Comparison of ENCODE assay signal across 16 cellular contexts in genomic region chr21:44967082-44968047, GRCh38. TPM values are rescaled to one million over a fixed set of nuclear protein-coding genes. Genes with fewer than 3 reads are reported as not detected.
DNase-seq lines count a peak whose midpoint lies in the region; ATAC-seq and TF ChIP-seq lines count a peak whose summit lies in the region.
"Had no signal": no experiment of that assay in that cellular context is flagged by ENCODE, and none has a peak within 500 bp of the region (broad histone marks: within the 10 kb centered on the region; RNA-seq: fewer than 3 reads in every experiment).

No MANE protein-coding gene starts in this region.

- peaks cover 45% of the 10 kb centered on the region for H3K4me1 Mint-ChIP-seq in brain

- H3K18ac ChIP-seq in IMR-90 (ENCODE audit: low read depth, low read length): no peak overlapping the region

- peak overlapping the region; percentile 96 for H2AK5ac ChIP-seq in IMR-90 (ENCODE audit: low read depth, low read length)

- WGBS in IMR-90 (ENCODE audit: extremely low coverage in 2 of 2, insufficient read length in 1 of 2), 2 experiments: 93% methylated on average over 19 of the region's 38 CpGs; no CpG with 5 or more reads in 1 of the 2 experiments

- TF ChIP-seq POLR2A in IMR-90 (IDR thresholded peaks at IDR 0.05; ENCODE audit: low read depth, low read length): no peak

- H2BK120ac ChIP-seq in IMR-90 (ENCODE audit: low read depth, low read length): peak overlapping the region; percentile 66

- peak overlapping the region; percentile 63; the same call in 1 of the 2 replicates for H2BK20ac ChIP-seq in IMR-90 (ENCODE audit: low read depth, low read length)

- no peak overlapping the region; the same call in 1 of the 2 replicates for H3K27ac ChIP-seq in IMR-90 (ENCODE audit: insufficient read depth, low read length)
- peak overlapping the region; percentile 60 for H3K27ac ChIP-seq in layer of hippocampus (ENCODE audit: low read depth, low read length)
- peak overlapping the region; percentile 46 for H3K27ac ChIP-seq in stomach smooth muscle (ENCODE audit: low read length)

- peaks cover 44% of the 10 kb centered on the region for H3K36me3 Mint-ChIP-seq in brain

- H3K9me1 ChIP-seq in IMR-90 (ENCODE audit: insufficient read depth, low read length): peaks cover 23% of the 10 kb centered on the region

- peak overlapping the region; percentile 75 for H4K91ac ChIP-seq in IMR-90 (ENCODE audit: insufficient read depth, low read depth, low read length)

- no peaks in the 10 kb centered on the region for H3K27me3 Mint-ChIP-seq in brain
- H3K27me3 Mint-ChIP-seq: activated B cell treated with CpG ODN at 0.5 μM for 24 hours; stimulated activated memory B cell treated with anti-CD40 and anti-IgM and Interleukin-4, amounts not matched to agents 10 μg/mL and 1 μg/mL and 100 μg/mL, for 72 hours had no signal

- no peak overlapping the region for H3K56ac ChIP-seq in IMR-90 (ENCODE audit: extremely low read depth, insufficient read depth, low read length)

- no peak overlapping the region for H3K4me2 ChIP-seq in IMR-90 (ENCODE audit: low read depth, low read length)

- in situ Hi-C loops in IMR-90 (cut with MboI; ENCODE audit: low sequenced_read_pairs): no loop called here

- peak overlapping the region; percentile 15 for H2AFZ ChIP-seq in IMR-90 (replicated peaks; ENCODE audit: low read length, poor library complexity)

- H4K5ac ChIP-seq in IMR-90 (ENCODE audit: low read depth, low read length): no peak overlapping the region

- no peak for TF ChIP-seq CTCF in IMR-90 (conservative IDR thresholded peaks at IDR 0.05; ENCODE audit: low read depth, low read length)
- no peak for TF ChIP-seq CTCF in brain (conservative IDR thresholded peaks at IDR 0.05)

- peak overlapping the region; percentile 23 to 49; a peak in 2 of 4 replicates for H4K8ac ChIP-seq in IMR-90 (ENCODE audit: low read depth in 2 of 2, low read length in 2 of 2)

- peaks cover 5% of the 10 kb centered on the region; the same call in 1 of the 2 replicates for H3K9me3 ChIP-seq in IMR-90 (ENCODE audit: control insufficient read depth, insufficient read depth, low read length)
- no peaks in the 10 kb centered on the region for H3K9me3 ChIP-seq in stomach smooth muscle (ENCODE audit: control insufficient read depth in 2 of 2, low read length in 2 of 2)

- BruUV-seq in IMR-90 (replicated peaks; lab: Mats Ljungman, UMichigan): no TSS peak

- POLR2A ChIA-PET in IMR-90 (lab: Charles Lee; ENCODE audit: unreplicated experiment): no interaction called here

- no peak overlapping the region for H3K4me3 Mint-ChIP-seq in brain
- H3K4me3 Mint-ChIP-seq: activated B cell treated with CpG ODN at 0.5 μM for 24 hours; HFFc6; stimulated activated memory B cell treated with anti-CD40 and anti-IgM and Interleukin-4, amounts not matched to agents 10 μg/mL and 1 μg/mL and 100 μg/mL, for 72 hours had no signal

- H3K14ac ChIP-seq in IMR-90 (replicated peaks; ENCODE audit: low read depth, low read length): peak overlapping the region; percentile 21; the same call in 1 of the 2 replicates

- H3K36me3 ChIP-seq in IMR-90 (ENCODE audit: control insufficient read depth, insufficient read depth, low read length) (peaks cover 18% of the 10 kb centered on the region), stomach smooth muscle (ENCODE audit: control insufficient read depth in 2 of 2, insufficient read depth in 2 of 2, low read length in 2 of 2) (peaks cover 0 to 3% of the 10 kb centered on the region in 2 donors)

- peaks cover 0 to 5% (median 3%) of the 10 kb centered on the region in 5 experiments for H3K9me3 Mint-ChIP-seq in brain
- H3K9me3 Mint-ChIP-seq: activated B cell treated with CpG ODN at 0.5 μM for 24 hours; HFFc6; stimulated activated memory B cell treated with anti-CD40 and anti-IgM and Interleukin-4, amounts not matched to agents 10 μg/mL and 1 μg/mL and 100 μg/mL, for 72 hours had no signal

- H4K20me1 ChIP-seq in IMR-90 (ENCODE audit: insufficient read depth, low read length): no peaks in the 10 kb centered on the region; the same call in 1 of the 2 replicates

- CTCF ChIA-PET in IMR-90 (lab: Yijun Ruan, JAX): interaction anchor here (1.5 kb wide), 1 partner anchor 169 kb away, joined by 3 read pairs; no protein-coding TSS in a partner anchor

- peaks cover 13 to 63% of the 10 kb centered on the region in 2 experiments for H3K79me1 ChIP-seq in IMR-90 (ENCODE audit: low read depth in 1 of 2, low read length in 2 of 2)

- H3K27me3 ChIP-seq in IMR-90 (ENCODE audit: control insufficient read depth, insufficient read depth, low read length) (no peaks in the 10 kb centered on the region), layer of hippocampus (ENCODE audit: control insufficient read depth, insufficient read depth, low read length) (no peaks in the 10 kb centered on the region), stomach smooth muscle (ENCODE audit: control insufficient read depth in 1 of 2, insufficient read depth in 2 of 2, low read length in 2 of 2) (no peaks in the 10 kb centered on the region)

- H2BK15ac ChIP-seq in IMR-90 (ENCODE audit: low read depth, low read length): peak overlapping the region; percentile 84; the same call in 2 of the 3 replicates

- H2BK5ac ChIP-seq in IMR-90 (ENCODE audit: low read depth, low read length, poor library complexity, severe bottlenecking): peak overlapping the region; percentile 28

- no peak for TF ChIP-seq RAD21 in IMR-90 (IDR thresholded peaks at IDR 0.05; ENCODE audit: low read length)

- ATAC-seq in IMR-90 (ENCODE audit: low read depth): no peak
- ATAC-seq: stimulated activated memory B cell treated with anti-CD40 and anti-IgM and Interleukin-4, amounts not matched to agents 10 μg/mL and 1 μg/mL and 100 μg/mL, for 72 hours had no signal

- H3K4ac ChIP-seq in IMR-90 (ENCODE audit: low read depth, low read length): peak overlapping the region; percentile 39; the same call in 1 of the 2 replicates

- H3K9ac ChIP-seq in IMR-90 (ENCODE audit: low read depth, low read length): no peak overlapping the region
- H3K9ac ChIP-seq in stomach smooth muscle (ENCODE audit: low read length in 2 of 2): peak overlapping the region; percentile 17 to 21

- H2AK9ac ChIP-seq in IMR-90 (replicated peaks; ENCODE audit: low read depth, low read length, poor library complexity): no peak overlapping the region

- H3K4me3 ChIP-seq in IMR-90 (ENCODE audit: insufficient read depth, low read depth, low read length): no peak overlapping the region
- peak overlapping the region in 1 of 2 donors; percentile 63 for H3K4me3 ChIP-seq in stomach smooth muscle (ENCODE audit: low read length in 2 of 2)

- DNase-seq in IMR-90 (no peak), glomerular visceral epithelial cell (ENCODE audit: extremely low spot score) (no peak), COLO829 (ENCODE audit: low spot score) (no peak), germinal center (ENCODE audit: low spot score) (no peak)
- no peak for DNase-seq in activated CD4-positive, alpha-beta T cell treated with anti-CD3 and anti-CD28 coated beads, Interleukin-2, amount 50 U/mL, for 1 hour
- DNase-seq: activated B cell treated with CpG ODN at 0.5 μM for 24 hours; activated CD8-positive, alpha-beta memory T cell treated with anti-CD3 and anti-CD28 coated beads, Interleukin-2, amount 50 U/mL, for 4 hours; activated naive CD4-positive, alpha-beta T cell; DMS 273 treated with DMSO at 0.1 percent for 48 hours; effector CD8-positive, alpha-beta T cell; HFFc6; small intestine had no signal

- intact Hi-C loops in IMR-90 (cut with micrococcal nuclease): no loop called here

- dilution Hi-C loops in IMR-90 (cut with HindIII; ENCODE audit: low sequenced_read_pairs, unreplicated experiment): no loop called here

- H3K4me1 ChIP-seq in IMR-90 (ENCODE audit: control insufficient read depth, insufficient read depth, low read length) (peaks cover 24% of the 10 kb centered on the region), stomach smooth muscle (ENCODE audit: control insufficient read depth, insufficient read depth, low read length) (peaks cover 49% of the 10 kb centered on the region)

- no peak overlapping the region for H3K23ac ChIP-seq in IMR-90 (ENCODE audit: low read depth, low read length)

- H3K27ac Mint-ChIP-seq in brain: peak overlapping the region in 3 of 5 experiments; percentile 48 to 97 (median 57)
- H3K27ac Mint-ChIP-seq: activated B cell treated with CpG ODN at 0.5 μM for 24 hours; HFFc6; stimulated activated memory B cell treated with anti-CD40 and anti-IgM and Interleukin-4, amounts not matched to agents 10 μg/mL and 1 μg/mL and 100 μg/mL, for 72 hours had no signal

TF ChIP-seq in IMR-90, 13 proteins besides CTCF, POLR2A, EP300 and RAD21:
- TF ChIP-seq BHLHE40 (IDR thresholded peaks at IDR 0.05; ENCODE audit: low read depth, low read length) (no peak), MAFK (IDR thresholded peaks at IDR 0.05; ENCODE audit: low read depth, low read length) (no peak), RCOR1 (IDR thresholded peaks at IDR 0.05; ENCODE audit: insufficient replicate concordance, low read length) (no peak), RFX5 (IDR thresholded peaks at IDR 0.05; ENCODE audit: low read depth, low read length) (no peak), CEBPB (IDR thresholded peaks at IDR 0.05; ENCODE audit: low read depth, low read length) (no peak), MXI1 (IDR thresholded peaks at IDR 0.05; ENCODE audit: borderline replicate concordance, low read depth, low read length) (no peak), NFE2L2 (IDR thresholded peaks at IDR 0.05; ENCODE audit: low read depth, low read length) (no peak), FOS (IDR thresholded peaks at IDR 0.05; ENCODE audit: low read depth, low read length) (no peak), MAZ (IDR thresholded peaks at IDR 0.05; ENCODE audit: borderline replicate concordance, low read depth, low read length) (no peak)

RNA-seq across cellular contexts. Expression of gene SLX9, which starts 27.5 kb away (rescaled TPM):
- 10.4 and 17.5 TPM in 2 replicates for total RNA-seq in IMR-90 (2012; rRNA removed)
- polyA plus RNA-seq in IMR-90 (2012; rRNA removed) (21.7 and 27.4 TPM in 2 replicates), brain (ENCODE audit: insufficient read depth, low read depth, low replicate concordance) (33.7 TPM)
- 29.5 and 45.6 TPM in 2 replicates for polyA plus RNA-seq in IMR-90 (2012; cell fraction: cytosol; rRNA removed)
- 26.6 and 28.5 TPM in 2 replicates for polyA plus RNA-seq in IMR-90 (2012; cell fraction: nucleus; rRNA removed; ENCODE audit: low replicate concordance)

RNA-seq across cellular contexts. Expression of gene ITGB2, which starts 46.7 kb away (rescaled TPM):
- not detected in 2 replicates for total RNA-seq in IMR-90 (2012; rRNA removed)
- 0.14 TPM in 1 of 2 replicates, not detected in the other for polyA plus RNA-seq in IMR-90 (2012; rRNA removed)
- 0.06 and 0.15 TPM in 2 replicates for polyA plus RNA-seq in IMR-90 (2012; cell fraction: cytosol; rRNA removed)
- polyA plus RNA-seq in IMR-90 (2012; cell fraction: nucleus; rRNA removed; ENCODE audit: low replicate concordance): 0.07 TPM in 1 of 2 replicates, not detected in the other
- polyA plus RNA-seq in brain (ENCODE audit: insufficient read depth, low read depth, low replicate concordance): 11.3 TPM

Comparison
In these comparisons a context has a peak if more than half of its experiments do, and no peak if none do; other contexts are left out.
1. RNA of gene ITGB2, which starts 46.7 kb away (polyA plus RNA-seq): 11.3 TPM in brain (single experiment); 0.06 to 0.15 TPM in IMR-90; every median in the first group is over 10 times any median in the second.